ENCODE assay signal across 1 cellular context in genomic region chr19:58386576-58387337, GRCh38.
TF ChIP-seq lines count a peak whose summit lies in the region.

RPS5 (plus strand) TSS chr19:58387269; CDS start chr19:58388138, 869 bp downstream.

TF ChIP-seq in K562, 482 proteins besides CTCF, POLR2A, EP300 and RAD21 (continued from another document):
- TF ChIP-seq HMGXB4 (CRISPR knock-in tag; IDR thresholded peaks at IDR 0.05) (peak; percentile 84), E2F1 (CRISPR knock-in tag; IDR thresholded peaks at IDR 0.05) (0 out of 2 replicates have a peak, but pooled peaks have one; percentile 46), CAMTA2 (CRISPR knock-in tag; conservative IDR thresholded peaks at IDR 0.05) (no peak), ZNF644 (tag; IDR thresholded peaks at IDR 0.05; ENCODE audit: low read depth) (no peak), WHSC1 (IDR thresholded peaks at IDR 0.05; ENCODE audit: low read length) (no peak)
